In genomic region chr3:141421639-141422319, GRCh38 we compare ENCODE assay signal across 15 cellular contexts. TPM values are rescaled to one million over a fixed set of nuclear protein-coding genes. Genes with fewer than 3 reads are reported as not detected.
DNase-seq lines count a peak whose midpoint lies in the region; ATAC-seq and TF ChIP-seq lines count a peak whose summit lies in the region.
"Had no signal": no experiment of that assay in that cellular context is flagged by ENCODE, and none has a peak within 500 bp of the region (broad histone marks: within the 10 kb centered on the region; RNA-seq: fewer than 3 reads in every experiment).

No MANE protein-coding gene starts in this region.

- no peak for TF ChIP-seq POLR2A in prostate gland (IDR thresholded peaks at IDR 0.05)

- H3K4me1 Mint-ChIP-seq in type B pancreatic cell (ENCODE audit: unreplicated experiment): peaks cover 20% of the 10 kb centered on the region

- H3K4me3 ChIP-seq in ascending aorta: no peak overlapping the region
- no peak overlapping the region for H3K4me3 ChIP-seq in prostate gland
- H3K4me3 ChIP-seq: BLaER1, upper lobe of right lung had no signal

- H3K36me3 Mint-ChIP-seq in type B pancreatic cell: peaks cover 16% of the 10 kb centered on the region

- H3K27ac ChIP-seq in ascending aorta: peak overlapping the region; percentile 43 to 64
- H3K27ac ChIP-seq in prostate gland: peak overlapping the region in 1 of 2 donors; percentile 18
- H3K27ac ChIP-seq: BLaER1, parathyroid adenoma, RWPE1, upper lobe of right lung had no signal

- no peak for ATAC-seq in left lobe of liver
- ATAC-seq: upper lobe of right lung had no signal

- H3K36me3 ChIP-seq in ascending aorta (peaks cover 18 to 26% of the 10 kb centered on the region in 2 donors), prostate gland (no peaks in the 10 kb centered on the region)
- H3K36me3 ChIP-seq: BLaER1 had no signal

- H3K27me3 ChIP-seq in ascending aorta (no peaks in the 10 kb centered on the region), prostate gland (replicated peaks; ENCODE audit: insufficient read depth) (no peaks in the 10 kb centered on the region)
- H3K27me3 ChIP-seq: BLaER1, upper lobe of right lung had no signal

- no peaks in the 10 kb centered on the region for H3K9me3 ChIP-seq in ascending aorta
- no peaks in the 10 kb centered on the region for H3K9me3 ChIP-seq in prostate gland
- H3K9me3 ChIP-seq: BLaER1, upper lobe of right lung had no signal

- intact Hi-C loops in ascending aorta (cut with DNase I): no loop called here
- intact Hi-C loops in prostate gland (cut with DNase I): no loop called here

- TF ChIP-seq CTCF in ascending aorta (IDR thresholded peaks at IDR 0.05): no peak
- TF ChIP-seq CTCF in type B pancreatic cell (conservative IDR thresholded peaks at IDR 0.05): no peak
- no peak for TF ChIP-seq CTCF in prostate gland (IDR thresholded peaks at IDR 0.05)

- H3K9me3 Mint-ChIP-seq in type B pancreatic cell: peaks cover 6% of the 10 kb centered on the region

- DNase-seq in A172 (ENCODE audit: low spot score) (peak; percentile 80), HS-27A (ENCODE audit: low read depth) (peak; percentile 81), ascending aorta (ENCODE audit: low spot score in 2 of 2) (no peak), iris pigment epithelial cell (ENCODE audit: low read depth) (peak; percentile 85), SHP77 (lab: John Stamatoyannopoulos, UW) (no peak), type B pancreatic cell (ENCODE audit: extremely low spot score, unreplicated experiment) (no peak), prostate gland (ENCODE audit: low spot score) (no peak), left lobe of liver (ENCODE audit: low spot score) (no peak)
- DNase-seq: activated CD4-positive, CD25-positive, alpha-beta regulatory T cell treated with anti-CD3 and anti-CD28 coated beads, Interleukin-2, amount 50 U/mL, for 72 hours; activated naive CD4-positive, alpha-beta T cell treated with anti-CD3 and anti-CD28 coated beads, Interleukin-2, amount 50 U/mL, for 16 hours; kidney; upper lobe of right lung had no signal

- no peak overlapping the region for H3K4me3 Mint-ChIP-seq in type B pancreatic cell

- H3K27me3 Mint-ChIP-seq in type B pancreatic cell: no peaks in the 10 kb centered on the region

- 83% methylated on average over 5 of the region's 5 CpGs for WGBS in prostate gland

- no peak overlapping the region for H3K27ac Mint-ChIP-seq in type B pancreatic cell

- peaks cover 6 to 36% of the 10 kb centered on the region in 2 donors for H3K4me1 ChIP-seq in ascending aorta
- peaks cover 14% of the 10 kb centered on the region for H3K4me1 ChIP-seq in prostate gland (replicated peaks)
- H3K4me1 ChIP-seq: BLaER1 had no signal

RNA-seq across cellular contexts. Expression of gene ZBTB38, which starts 53.5 kb away (rescaled TPM):
- 81.2 and 94.1 TPM in 2 replicates for total RNA-seq in A172 (2014; rRNA removed; shearing (Covaris generic))
- total RNA-seq in ascending aorta: 101 TPM
- 29.4 and 35.4 TPM in 2 replicates for total RNA-seq in type B pancreatic cell (ENCODE audit: low replicate concordance)
- 100 to 1,000 TPM; 151 to 169 TPM for total RNA-seq in prostate gland
- total RNA-seq in left lobe of liver: 26.6 TPM

Comparison
In these comparisons a context has a peak if more than half of its experiments do, and no peak if none do; other contexts are left out.
1. DNase-seq: peak in A172 (single experiment), HS-27A (single experiment) and iris pigment epithelial cell (single experiment); none in ascending aorta (0 of 2), SHP77 (0 of 2), type B pancreatic cell (single experiment), prostate gland (single experiment) and left lobe of liver (single experiment).